Comparison of ENCODE assay signal across 9 cellular contexts in genomic region chr15:69557340-69558137, GRCh38.
A peak's percentile ranks its signal among the peaks of the same experiment; 100 is the strongest.
DNase-seq lines count a peak whose midpoint lies in the region; ATAC-seq lines count a peak whose summit lies in the region.
"Had no signal": no experiment of that assay in that cellular context is flagged by ENCODE, and none has a peak within 500 bp of the region (broad histone marks: within the 10 kb centered on the region; RNA-seq: fewer than 3 reads in every experiment).

No MANE protein-coding gene starts in this region.

- DNase-seq in ACHN, result peak; percentile 94
- DNase-seq in HS-5 (ENCODE audit: low read depth), result peak; percentile 92
- peak; percentile 95 for DNase-seq in amniotic epithelial cell (ENCODE audit: low read depth)
- DNase-seq in left lobe of liver (ENCODE audit: low spot score), result peak; percentile 87
- no peak for DNase-seq in GM19240 (ENCODE audit: insufficient read length, low spot score)
- DNase-seq in naive thymus-derived CD4-positive, alpha-beta T cell, result no peak
- DNase-seq: stimulated activated CD4-positive, alpha-beta T cell treated with anti-CD3 and anti-CD28 coated beads, Interleukin-1b, Interleukin-23, amount 100 ng/mL, for 48 hours had no signal

- peaks cover 0 to 5% (median 0%) of the 10 kb centered on the region in 5 donors for H3K27me3 Mint-ChIP-seq in naive thymus-derived CD4-positive, alpha-beta T cell

- POLR2A ChIA-PET in naive thymus-derived CD4-positive, alpha-beta T cell (lab: Charles Lee), result no interaction called here

- intact Hi-C loops in naive thymus-derived CD4-positive, alpha-beta T cell (cut with micrococcal nuclease), result no loop called here

- H3K4me3 Mint-ChIP-seq in naive thymus-derived CD4-positive, alpha-beta T cell, result no peak overlapping the region

- CTCF ChIA-PET in naive thymus-derived CD4-positive, alpha-beta T cell (lab: Charles Lee), result no interaction called here

- no peaks in the 10 kb centered on the region for H3K27me3 ChIP-seq in naive thymus-derived CD4-positive, alpha-beta T cell (ENCODE audit: control insufficient read depth in 2 of 2, insufficient read depth in 2 of 2, low read length in 2 of 2)

- peaks cover 0 to 2% (median 0%) of the 10 kb centered on the region in 3 experiments for H3K9me3 ChIP-seq in naive thymus-derived CD4-positive, alpha-beta T cell (ENCODE audit: control insufficient read depth in 2 of 3, low read length in 3 of 3)

- no peaks in the 10 kb centered on the region for H3K4me1 ChIP-seq in naive thymus-derived CD4-positive, alpha-beta T cell (ENCODE audit: control insufficient read depth in 2 of 2, insufficient read depth in 2 of 2, low read length in 2 of 2)

- H3K36me3 Mint-ChIP-seq in naive thymus-derived CD4-positive, alpha-beta T cell, result no peaks in the 10 kb centered on the region

- no peak overlapping the region for H3K4me3 ChIP-seq in naive thymus-derived CD4-positive, alpha-beta T cell (ENCODE audit: low read length)

- no peaks in the 10 kb centered on the region for H3K36me3 ChIP-seq in naive thymus-derived CD4-positive, alpha-beta T cell (ENCODE audit: control insufficient read depth in 2 of 3, insufficient read depth in 3 of 3, low read length in 3 of 3)

- H3K9me3 Mint-ChIP-seq in naive thymus-derived CD4-positive, alpha-beta T cell, result peaks cover 0 to 7% (median 0%) of the 10 kb centered on the region in 11 donors

- H3K27ac Mint-ChIP-seq in naive thymus-derived CD4-positive, alpha-beta T cell, result no peak overlapping the region

- ATAC-seq in left lobe of liver, result peak; percentile 62
- ATAC-seq in HG03097 (IDR thresholded peaks at IDR 0.05; ENCODE audit: low FRiP score, unreplicated experiment), result no peak
- no peak for ATAC-seq in naive thymus-derived CD4-positive, alpha-beta T cell
- ATAC-seq in GM21786 (IDR thresholded peaks at IDR 0.05; ENCODE audit: unreplicated experiment), result no peak

- H3K27ac ChIP-seq in naive thymus-derived CD4-positive, alpha-beta T cell (ENCODE audit: low read depth, low read length), result no peak overlapping the region

- in situ Hi-C loops in ACHN (cut with HindIII; ENCODE audit: low pct_ligation_motif_present, low pct_unique_long_range_greater_than_20kb, low sequenced_read_pairs), result no loop called here

- H3K4me1 Mint-ChIP-seq in naive thymus-derived CD4-positive, alpha-beta T cell, result no peaks in the 10 kb centered on the region

Comparison
In these comparisons a context has a peak if more than half of its experiments do, and no peak if none do; other contexts are left out.
1. DNase-seq: peak in ACHN (single experiment), HS-5 (single experiment), amniotic epithelial cell (single experiment) and left lobe of liver (single experiment); none in GM19240 (single experiment) and naive thymus-derived CD4-positive, alpha-beta T cell (0 of 9).